15 cellular contexts compared by ENCODE assay signal in genomic region chr1:48245106-48245505, GRCh38. TPM values are rescaled to one million over a fixed set of nuclear protein-coding genes. Genes with fewer than 3 reads are reported as not detected.
DNase-seq lines count a peak whose midpoint lies in the region; ATAC-seq and TF ChIP-seq lines count a peak whose summit lies in the region.
"Had no signal": no experiment of that assay in that cellular context is flagged by ENCODE, and none has a peak within 500 bp of the region (broad histone marks: within the 10 kb centered on the region; RNA-seq: fewer than 3 reads in every experiment).

No MANE protein-coding gene starts in this region.

- peak in 1 of 4 donors; percentile 43 for TF ChIP-seq EP300 in upper lobe of left lung (IDR thresholded peaks at IDR 0.05)

- TF ChIP-seq POLR2A in body of pancreas (IDR thresholded peaks at IDR 0.05) (no peak), upper lobe of left lung (IDR thresholded peaks at IDR 0.05) (peak in 1 of 4 donors; percentile 20)

- intact Hi-C loops in body of pancreas (cut with DNase I) = no loop called here

- H3K4me3 ChIP-seq in body of pancreas = no peak overlapping the region
- H3K4me3 ChIP-seq in upper lobe of left lung = no peak overlapping the region
- H3K4me3 ChIP-seq in MG63 = no peak overlapping the region
- H3K4me3 ChIP-seq: SK-N-MC had no signal

- H3K4me1 ChIP-seq in body of pancreas (peaks cover 8% of the 10 kb centered on the region), upper lobe of left lung (peaks cover 14 to 22% (median 16%) of the 10 kb centered on the region in 4 donors)

- H3K27ac ChIP-seq in body of pancreas (peak overlapping the region in 1 of 4 donors; percentile 66), upper lobe of left lung (peak overlapping the region; percentile 60 to 79 (median 74))
- H3K27ac ChIP-seq: SK-N-MC had no signal

- TF ChIP-seq CTCF in body of pancreas (IDR thresholded peaks at IDR 0.05) (no peak), upper lobe of left lung (IDR thresholded peaks at IDR 0.05) (no peak)

- ATAC-seq in body of pancreas (peak; percentile 38), upper lobe of left lung (ENCODE audit: low FRiP score in 2 of 2) (peak; percentile 70 to 79)
- ATAC-seq: activated T-cell treated with anti-CD3 and anti-CD28 coated beads, Interleukin-2, amount 50 U/mL, for 72 hours had no signal

- H3K36me3 ChIP-seq in body of pancreas (replicated peaks in 1 of 2; ENCODE audit: insufficient read depth in 1 of 2, low read depth in 2 of 2) (no peaks in the 10 kb centered on the region), upper lobe of left lung (no peaks in the 10 kb centered on the region), MG63 (no peaks in the 10 kb centered on the region)

- H3K27me3 ChIP-seq in body of pancreas (no peaks in the 10 kb centered on the region), upper lobe of left lung (no peaks in the 10 kb centered on the region), MG63 (no peaks in the 10 kb centered on the region)

- DNase-seq in NAMALWA (ENCODE audit: low spot score) = peak; percentile 49
- peak in 1 of 4 donors; percentile 52 for DNase-seq in body of pancreas
- peak; percentile 13 to 42 for DNase-seq in lung microvascular endothelial cell (ENCODE audit: low read depth in 2 of 2)
- DNase-seq in upper lobe of left lung = peak in 1 of 2 donors; percentile 49
- DNase-seq in NCI-H1930 (lab: John Stamatoyannopoulos, UW) = no peak
- no peak for DNase-seq in NCI-H82 treated with DMSO at 0.1 percent for 48 hours (lab: John Stamatoyannopoulos, UW; ENCODE audit: unreplicated experiment)
- DNase-seq in MG63 = no peak
- DNase-seq: activated CD4-positive, alpha-beta T cell treated with anti-CD3 and anti-CD28 coated beads for 1 hour; activated T-cell treated with anti-CD3 and anti-CD28 coated beads, Interleukin-2, amount 50 U/mL, for 72 hours; effector memory CD4-positive, alpha-beta T cell; mesenchymal stem cell; NCI-H510A treated with DMSO at 0.1 percent for 48 hours had no signal

- WGBS in body of pancreas, 2 donors = 42 to 50% methylated on average over 2 of the region's 2 CpGs
- WGBS in upper lobe of left lung, 2 donors = 26 to 38% methylated on average over 2 of the region's 2 CpGs

- H3K9me3 ChIP-seq in body of pancreas = no peaks in the 10 kb centered on the region
- no peaks in the 10 kb centered on the region for H3K9me3 ChIP-seq in upper lobe of left lung
- no peaks in the 10 kb centered on the region for H3K9me3 ChIP-seq in MG63

RNA-seq across cellular contexts. Expression of gene SLC5A9, which starts 22.6 kb away (rescaled TPM):
- 1 to 10 TPM; 3.3 to 5.2 TPM for total RNA-seq in body of pancreas
- under 0.01 and 0.22 TPM in 2 replicates for total RNA-seq in lung microvascular endothelial cell
- 10 to 100 TPM in 2 of 6 donors, 1 to 10 TPM in 4; 2.9 to 21.0 (median 6.1) TPM for total RNA-seq in upper lobe of left lung
- not detected in 2 replicates for total RNA-seq in MG63 (2014; rRNA removed; shearing (Covaris generic); ENCODE audit: low replicate concordance)
- total RNA-seq: activated T-cell treated with anti-CD3 and anti-CD28 coated beads, Interleukin-2, amount 50 U/mL, for 72 hours; astrocyte; subcutaneous adipose tissue had no signal

Comparison
In these comparisons a context has a peak if more than half of its experiments do, and no peak if none do; other contexts are left out.
1. DNase-seq: peak in NAMALWA (single experiment) and lung microvascular endothelial cell (2 of 2); none in NCI-H1930 (0 of 2), NCI-H82 treated with DMSO at 0.1 percent for 48 hours (single experiment) and MG63 (single experiment).